In the genomic region with DNA sequence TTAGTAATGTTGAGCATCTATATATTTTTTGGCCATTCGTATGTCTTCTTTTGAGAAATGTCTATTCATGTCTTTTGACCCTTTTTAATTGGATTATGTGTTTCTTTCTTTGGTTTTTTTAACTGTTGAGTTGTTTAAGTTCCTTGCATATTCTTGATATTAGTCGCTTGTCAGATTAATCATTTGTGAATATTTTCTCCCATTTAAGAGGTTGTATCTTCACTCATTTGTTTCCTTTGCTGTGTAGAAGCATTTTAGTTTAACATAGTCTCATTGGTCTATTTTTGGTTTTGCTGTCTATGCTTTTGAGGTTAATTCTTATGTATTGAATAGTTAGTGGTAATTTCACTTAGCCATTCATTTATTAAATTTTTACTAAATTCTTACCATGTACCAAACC, we compare ENCODE assay signal across 9 cellular contexts.
"Had no signal": no experiment of that assay in that cellular context is flagged by ENCODE, and none has a peak within 500 bp of the region (broad histone marks: within the 10 kb centered on the region; RNA-seq: fewer than 3 reads in every experiment).

No MANE protein-coding gene starts in this region.

- H3K27ac ChIP-seq: GM23248, HL-60 had no signal

- DNase-seq: GM23248, GOT3, H7, HFFc6, IMR-90 had no signal

- H3K36me3 ChIP-seq: HAP-1 had no signal

- FAIRE-seq: HTR-8/SVneo, K562 had no signal

- H3K9me3 ChIP-seq: HAP-1 had no signal

- H3K4me1 ChIP-seq: HAP-1 had no signal

- H3K4me3 ChIP-seq: GM23248, HAP-1, K562 had no signal
